26 cellular contexts compared by ENCODE assay signal in genomic region chr13:73194310-73194709, GRCh38.
DNase-seq lines count a peak whose midpoint lies in the region; ATAC-seq and TF ChIP-seq lines count a peak whose summit lies in the region.
"Had no signal": no experiment of that assay in that cellular context is flagged by ENCODE, and none has a peak within 500 bp of the region (broad histone marks: within the 10 kb centered on the region; RNA-seq: fewer than 3 reads in every experiment).

No MANE protein-coding gene starts in this region.

- peak overlapping the region; percentile 23 for H3K4me3 Mint-ChIP-seq in Calu3 (ENCODE audit: low read depth, unreplicated experiment)
- no peak overlapping the region for H3K4me3 Mint-ChIP-seq in stimulated activated effector memory CD8-positive, alpha-beta T cell treated with anti-CD3 and anti-CD28 coated beads, Interleukin-12 subunit alpha, Interleukin-12 subunit beta, amount 100 ng/mL, for 72 hours
- H3K4me3 Mint-ChIP-seq: activated CD4-positive, alpha-beta T cell treated with anti-CD3 and anti-CD28 coated beads, Interleukin-2, amount 10 ng/mL, durations not matched to agents 24 days and 14 days; activated naive CD4-positive, alpha-beta T cell treated with anti-CD3 and anti-CD28 coated beads for 36 hours; dendritic cell treated with granulocyte-macrophage colony-stimulating factor and Interleukin-4, amounts not matched to agents 40 ng/mL and 50 ng/mL, for 4 days; memory B cell; naive B cell had no signal

- TF ChIP-seq CTCF in Calu3 (IDR thresholded peaks at IDR 0.05; ENCODE audit: unreplicated experiment): no peak

- no peaks in the 10 kb centered on the region for H3K36me3 ChIP-seq in esophagus (ENCODE audit: control insufficient read depth in 2 of 2, insufficient read depth in 2 of 2, low read length in 1 of 2)
- H3K36me3 ChIP-seq: cardiac muscle cell, WERI-Rb-1 had no signal

- H3K27me3 ChIP-seq in esophagus (ENCODE audit: control insufficient read depth in 1 of 2, insufficient read depth in 2 of 2, low read length in 2 of 2): no peaks in the 10 kb centered on the region
- H3K27me3 ChIP-seq: cardiac muscle cell had no signal

- peaks cover 11% of the 10 kb centered on the region for H3K36me3 Mint-ChIP-seq in Calu3 (ENCODE audit: insufficient read depth, unreplicated experiment)
- no peaks in the 10 kb centered on the region for H3K36me3 Mint-ChIP-seq in stimulated activated effector memory CD8-positive, alpha-beta T cell treated with anti-CD3 and anti-CD28 coated beads, Interleukin-12 subunit alpha, Interleukin-12 subunit beta, amount 100 ng/mL, for 72 hours
- H3K36me3 Mint-ChIP-seq: memory B cell, naive B cell had no signal

- peak overlapping the region; percentile 62 to 74 for H3K27ac ChIP-seq in esophagus (ENCODE audit: low read depth in 2 of 2, low read length in 1 of 2)
- H3K27ac ChIP-seq: cardiac muscle cell, skin epidermis, WERI-Rb-1 had no signal

- ATAC-seq in GM21390 (IDR thresholded peaks at IDR 0.05; ENCODE audit: unreplicated experiment) (no peak), HG03469 (IDR thresholded peaks at IDR 0.05; ENCODE audit: unreplicated experiment) (no peak)
- no peak for ATAC-seq in stimulated activated effector memory CD8-positive, alpha-beta T cell treated with anti-CD3 and anti-CD28 coated beads, Interleukin-12 subunit alpha, Interleukin-12 subunit beta, amount 100 ng/mL, for 72 hours
- ATAC-seq: GM12878 had no signal

- WGBS in esophagus, 2 donors: 53 to 74% methylated on average over 4 of the region's 4 CpGs

- H3K9me3 ChIP-seq in esophagus (ENCODE audit: control insufficient read depth in 2 of 2, insufficient read depth in 1 of 2, low read depth in 1 of 2, low read length in 1 of 2): no peaks in the 10 kb centered on the region

- peaks cover 26% of the 10 kb centered on the region for H3K4me1 Mint-ChIP-seq in Calu3 (ENCODE audit: low read depth, unreplicated experiment)
- no peaks in the 10 kb centered on the region for H3K4me1 Mint-ChIP-seq in stimulated activated effector memory CD8-positive, alpha-beta T cell treated with anti-CD3 and anti-CD28 coated beads, Interleukin-12 subunit alpha, Interleukin-12 subunit beta, amount 100 ng/mL, for 72 hours
- H3K4me1 Mint-ChIP-seq: activated CD4-positive, alpha-beta T cell treated with anti-CD3 and anti-CD28 coated beads, Interleukin-2, amount 10 ng/mL, durations not matched to agents 24 days and 14 days; memory B cell; naive B cell had no signal

- peaks cover 0 to 5% of the 10 kb centered on the region in 2 donors for H3K4me1 ChIP-seq in esophagus (ENCODE audit: control insufficient read depth in 2 of 2, insufficient read depth in 2 of 2, low read length in 1 of 2)

- peak overlapping the region; percentile 91 for H3K27ac Mint-ChIP-seq in Calu3 (ENCODE audit: unreplicated experiment)
- H3K27ac Mint-ChIP-seq in stimulated activated effector memory CD8-positive, alpha-beta T cell treated with anti-CD3 and anti-CD28 coated beads, Interleukin-12 subunit alpha, Interleukin-12 subunit beta, amount 100 ng/mL, for 72 hours: no peak overlapping the region
- H3K27ac Mint-ChIP-seq: activated CD4-positive, alpha-beta T cell treated with anti-CD3 and anti-CD28 coated beads, Interleukin-2, amount 10 ng/mL, durations not matched to agents 24 days and 14 days; activated naive CD4-positive, alpha-beta T cell treated with anti-CD3 and anti-CD28 coated beads for 36 hours; dendritic cell treated with granulocyte-macrophage colony-stimulating factor and Interleukin-4, amounts not matched to agents 40 ng/mL and 50 ng/mL, for 4 days; memory B cell; naive B cell had no signal

- no TSS peak for BruUV-seq in Calu3 (replicated peaks; lab: Mats Ljungman, UMichigan)

- CTCF ChIA-PET in Calu3 (lab: Charles Lee): no interaction called here

- DNase-seq in Calu3: no peak
- DNase-seq in OCI-M1 (lab: John Stamatoyannopoulos, UW): peak; percentile 53
- peak; percentile 16 for DNase-seq in mucosa of gallbladder (ENCODE audit: low spot score)
- DNase-seq in OCI-M2 (lab: John Stamatoyannopoulos, UW; ENCODE audit: unreplicated experiment): no peak
- DNase-seq in stimulated activated effector memory CD8-positive, alpha-beta T cell treated with anti-CD3 and anti-CD28 coated beads, Interleukin-12 subunit alpha, Interleukin-12 subunit beta, amount 100 ng/mL, for 72 hours (ENCODE audit: low spot score in 2 of 2): no peak
- DNase-seq: activated CD4-positive, alpha-beta T cell treated with anti-CD3 and anti-CD28 coated beads, Interleukin-2, amount 10 ng/mL, durations not matched to agents 24 days and 14 days; activated naive CD4-positive, alpha-beta T cell treated with anti-CD3 and anti-CD28 coated beads for 36 hours; activated T-cell treated with anti-CD3 and anti-CD28 coated beads, Interleukin-2, amount 50 U/mL, for 48 hours; amygdala; C1 segment of cervical spinal cord; H7; naive B cell; NCI-H1105 treated with DMSO at 0.1 percent for 48 hours; NCI-H2107; NCI-H524 treated with DMSO at 0.1 percent for 48 hours; occipital lobe; stimulated activated CD4-positive, alpha-beta T cell treated with anti-CD3 and anti-CD28 coated beads, Interleukin-2, amount 100 ng/mL, for 24 hours; WERI-Rb-1 had no signal

- intact Hi-C loops in Calu3 (cut with micrococcal nuclease; ENCODE audit: unreplicated experiment): loop anchor here (10.0 kb wide), 2 partner anchors 90 to 120 kb away; no protein-coding TSS in a partner anchor

- H3K27me3 Mint-ChIP-seq in Calu3 (ENCODE audit: unreplicated experiment): no peaks in the 10 kb centered on the region
- H3K27me3 Mint-ChIP-seq: dendritic cell treated with granulocyte-macrophage colony-stimulating factor and Interleukin-4, amounts not matched to agents 40 ng/mL and 50 ng/mL, for 4 days; memory B cell had no signal

- no peak overlapping the region for H3K4me3 ChIP-seq in esophagus (ENCODE audit: low read depth in 1 of 2, low read length in 2 of 2)
- H3K4me3 ChIP-seq: cardiac muscle cell, GM12878, skin epidermis had no signal

- H3K9me3 Mint-ChIP-seq in Calu3 (ENCODE audit: low read depth, unreplicated experiment): no peaks in the 10 kb centered on the region
- no peaks in the 10 kb centered on the region for H3K9me3 Mint-ChIP-seq in stimulated activated effector memory CD8-positive, alpha-beta T cell treated with anti-CD3 and anti-CD28 coated beads, Interleukin-12 subunit alpha, Interleukin-12 subunit beta, amount 100 ng/mL, for 72 hours
- H3K9me3 Mint-ChIP-seq: activated naive CD4-positive, alpha-beta T cell treated with anti-CD3 and anti-CD28 coated beads for 36 hours; dendritic cell treated with granulocyte-macrophage colony-stimulating factor and Interleukin-4, amounts not matched to agents 40 ng/mL and 50 ng/mL, for 4 days had no signal

Comparison
In these comparisons a context has a peak if more than half of its experiments do, and no peak if none do; other contexts are left out.
1. DNase-seq: peak in OCI-M1 (single experiment) and mucosa of gallbladder (single experiment); none in Calu3 (single experiment), OCI-M2 (single experiment) and stimulated activated effector memory CD8-positive, alpha-beta T cell treated with anti-CD3 and anti-CD28 coated beads, Interleukin-12 subunit alpha, Interleukin-12 subunit beta, amount 100 ng/mL, for 72 hours (0 of 2).